15 cellular contexts compared by ENCODE assay signal in genomic region chr1:164733070-164733469, GRCh38.
DNase-seq lines count a peak whose midpoint lies in the region; ATAC-seq, FAIRE-seq and TF ChIP-seq lines count a peak whose summit lies in the region.
"Had no signal": no experiment of that assay in that cellular context is flagged by ENCODE, and none has a peak within 500 bp of the region (broad histone marks: within the 10 kb centered on the region; RNA-seq: fewer than 3 reads in every experiment).

No MANE protein-coding gene starts in this region.

- H3K27ac ChIP-seq in pancreas (no peak overlapping the region), RWPE1 (no peak overlapping the region)
- H3K27ac ChIP-seq: HL-60, neural progenitor cell, tibial nerve had no signal

- H3K36me3 ChIP-seq in NT2/D1 (ENCODE audit: insufficient read depth, insufficient read length, low read length), result no peaks in the 10 kb centered on the region
- H3K36me3 ChIP-seq in pancreas, result no peaks in the 10 kb centered on the region
- H3K36me3 ChIP-seq: neural progenitor cell, tibial nerve had no signal

- no peaks in the 10 kb centered on the region for H3K9me3 Mint-ChIP-seq in activated CD8-positive, alpha-beta T cell treated with anti-CD3 and anti-CD28 coated beads for 36 hours
- H3K9me3 Mint-ChIP-seq: neural progenitor cell had no signal

- peak in 3 of 4 donors; percentile 28 to 35 (median 28) for ATAC-seq in pancreas
- ATAC-seq in activated CD8-positive, alpha-beta T cell treated with anti-CD3 and anti-CD28 coated beads for 36 hours, result no peak
- ATAC-seq: sciatic nerve, T-cell had no signal

- 85 to 87% methylated on average over 3 of the region's 3 CpGs for WGBS in pancreas, 2 donors

- TF ChIP-seq CTCF in epithelial cell of proximal tubule (conservative IDR thresholded peaks at IDR 0.05; ENCODE audit: low read depth, low read length), result no peak
- no peak for TF ChIP-seq CTCF in pancreas (IDR thresholded peaks at IDR 0.05)
- TF ChIP-seq CTCF in activated CD8-positive, alpha-beta T cell treated with anti-CD3 and anti-CD28 coated beads for 36 hours (IDR thresholded peaks at IDR 0.05), result no peak
- no peak for TF ChIP-seq CTCF in RWPE1 (conservative IDR thresholded peaks at IDR 0.05; ENCODE audit: low read depth)

- H3K27me3 ChIP-seq in NT2/D1 (ENCODE audit: insufficient read depth, insufficient read length), result no peaks in the 10 kb centered on the region
- no peaks in the 10 kb centered on the region for H3K27me3 ChIP-seq in pancreas
- H3K27me3 ChIP-seq: neural progenitor cell, tibial nerve had no signal

- DNase-seq in Daoy (ENCODE audit: low read depth) (peak; percentile 80), NT2/D1 (ENCODE audit: low read depth, low spot score) (peak; percentile 32), epithelial cell of proximal tubule (ENCODE audit: low read depth) (peak; percentile 55), pancreas (no peak), NCI-H1694 (lab: John Stamatoyannopoulos, UW) (no peak), RWPE1 (ENCODE audit: low spot score) (no peak)
- no peak for DNase-seq in activated CD8-positive, alpha-beta T cell treated with anti-CD3 and anti-CD28 coated beads for 36 hours
- no peak for DNase-seq in stimulated activated CD4-positive, alpha-beta T cell treated with anti-CD3 and anti-CD28 coated beads, Interleukin-4, amount 100 ng/mL, for 1 hour
- DNase-seq: activated naive CD4-positive, alpha-beta T cell; AML-193; T-cell had no signal

- H3K4me3 ChIP-seq in NT2/D1 (ENCODE audit: insufficient read length, low read depth) (no peak overlapping the region), epithelial cell of proximal tubule (ENCODE audit: low read depth, low read length) (no peak overlapping the region), pancreas (no peak overlapping the region)
- H3K4me3 ChIP-seq: neural progenitor cell, tibial nerve had no signal

- no peak for FAIRE-seq in pancreas (lab: Jason Lieb, UNC)

- no peak overlapping the region for H3K4me3 Mint-ChIP-seq in activated CD8-positive, alpha-beta T cell treated with anti-CD3 and anti-CD28 coated beads for 36 hours
- H3K4me3 Mint-ChIP-seq: neural progenitor cell, T-cell had no signal

- H3K4me1 ChIP-seq in NT2/D1 (ENCODE audit: insufficient read depth, insufficient read length) (peaks cover 5% of the 10 kb centered on the region), pancreas (peaks cover 4 to 18% (median 5%) of the 10 kb centered on the region in 3 donors)

- H3K36me3 Mint-ChIP-seq in activated CD8-positive, alpha-beta T cell treated with anti-CD3 and anti-CD28 coated beads for 36 hours (ENCODE audit: low read depth), result no peaks in the 10 kb centered on the region
- H3K36me3 Mint-ChIP-seq: T-cell had no signal

- CTCF ChIA-PET in activated CD8-positive, alpha-beta T cell treated with anti-CD3 and anti-CD28 coated beads for 36 hours (lab: Charles Lee), result no interaction called here
- CTCF ChIA-PET in RWPE1 (lab: Yijun Ruan, JAX), result no interaction called here

- POLR2A ChIA-PET in activated CD8-positive, alpha-beta T cell treated with anti-CD3 and anti-CD28 coated beads for 36 hours (lab: Charles Lee), result no interaction called here
- POLR2A ChIA-PET in RWPE1 (lab: Yijun Ruan, JAX; ENCODE audit: low non-redundant PET), result no interaction called here

- H3K9me3 ChIP-seq in NT2/D1 (ENCODE audit: insufficient read depth, low read length) (no peaks in the 10 kb centered on the region), pancreas (no peaks in the 10 kb centered on the region)
- H3K9me3 ChIP-seq: tibial nerve had no signal

- intact Hi-C loops in pancreas (cut with DNase I), result no loop called here
- intact Hi-C loops in activated CD8-positive, alpha-beta T cell treated with anti-CD3 and anti-CD28 coated beads for 36 hours (cut with micrococcal nuclease), result no loop called here

- no peak overlapping the region for H3K27ac Mint-ChIP-seq in activated CD8-positive, alpha-beta T cell treated with anti-CD3 and anti-CD28 coated beads for 36 hours
- H3K27ac Mint-ChIP-seq: neural progenitor cell, T-cell had no signal

- H3K4me1 Mint-ChIP-seq in activated CD8-positive, alpha-beta T cell treated with anti-CD3 and anti-CD28 coated beads for 36 hours (ENCODE audit: low read depth), result no peaks in the 10 kb centered on the region
- H3K4me1 Mint-ChIP-seq: T-cell had no signal

- no peak overlapping the region for H3K9ac ChIP-seq in NT2/D1 (ENCODE audit: insufficient read length, low read depth)
- H3K9ac ChIP-seq: neural progenitor cell had no signal

- H3K27me3 Mint-ChIP-seq in activated CD8-positive, alpha-beta T cell treated with anti-CD3 and anti-CD28 coated beads for 36 hours, result no peaks in the 10 kb centered on the region
- H3K27me3 Mint-ChIP-seq: T-cell had no signal

Comparison
In these comparisons a context has a peak if more than half of its experiments do, and no peak if none do; other contexts are left out.
1. DNase-seq: peak in Daoy (single experiment), NT2/D1 (single experiment) and epithelial cell of proximal tubule (single experiment); none in pancreas (0 of 6), activated CD8-positive, alpha-beta T cell treated with anti-CD3 and anti-CD28 coated beads for 36 hours (single experiment), NCI-H1694 (single experiment), stimulated activated CD4-positive, alpha-beta T cell treated with anti-CD3 and anti-CD28 coated beads, Interleukin-4, amount 100 ng/mL, for 1 hour (single experiment) and RWPE1 (single experiment).